ENCODE assay signal across 29 cellular contexts in genomic region chr6:165455488-165455887, GRCh38.
"Had no signal": no experiment of that assay in that cellular context is flagged by ENCODE, and none has a peak within 500 bp of the region (broad histone marks: within the 10 kb centered on the region; RNA-seq: fewer than 3 reads in every experiment).

No MANE protein-coding gene starts in this region.

- DNase-seq: Karpas-422, MM.1S, MV-4-11, NCI-H1092, NCI-H1105, NCI-H1417 treated with DMSO at 0.1 percent for 48 hours, NCI-H1436 treated with DMSO at 0.1 percent for 48 hours, NCI-H1694 treated with DMSO at 0.1 percent for 48 hours, NCI-H187 treated with DMSO at 0.1 percent for 48 hours, NCI-H2029, NCI-H2081, NCI-H2171 treated with DMSO at 0.1 percent for 48 hours, NCI-H2227 treated with DMSO at 0.1 percent for 48 hours, NCI-H345, NCI-H446, NCI-H510A treated with DMSO at 0.1 percent for 48 hours, NCI-H524 treated with DMSO at 0.1 percent for 48 hours, NCI-H526 treated with DMSO at 0.1 percent for 48 hours, NCI-H774, PC-9, SHP77, SIG-M5, SJCRH30 had no signal

- H3K9me3 ChIP-seq: SJCRH30 had no signal

- H3K4me3 ChIP-seq: PC-9, SJCRH30, SK-N-MC had no signal

- H3K27ac ChIP-seq: KMS-11, PC-9, RWPE1, SJCRH30, SK-N-MC had no signal

- H3K36me3 ChIP-seq: SJCRH30 had no signal

- H3K27me3 ChIP-seq: SJCRH30 had no signal

- ATAC-seq: Panc1, Right ventricle myocardium inferior, SK-N-SH treated with all-trans-retinoic acid at 6 μM for 48 hours had no signal
